In genomic region chr5:51651889-51652288, GRCh38 we compare ENCODE assay signal across 19 cellular contexts.
DNase-seq lines count a peak whose midpoint lies in the region; ATAC-seq and TF ChIP-seq lines count a peak whose summit lies in the region.
"Had no signal": no experiment of that assay in that cellular context is flagged by ENCODE, and none has a peak within 500 bp of the region (broad histone marks: within the 10 kb centered on the region; RNA-seq: fewer than 3 reads in every experiment).

No MANE protein-coding gene starts in this region.

- H3K4me1 ChIP-seq in PC-9 (replicated peaks; ENCODE audit: insufficient read depth) (0 out of 2 replicates have a peak, but pooled peaks cover 11% of the 10 kb centered on the region), mesodermal cell (ENCODE audit: control insufficient read depth, insufficient read depth, low read length, poor library complexity, severe bottlenecking) (peaks cover 11% of the 10 kb centered on the region)
- H3K4me1 ChIP-seq: esophagus muscularis mucosa, transverse colon had no signal

- H3K79me2 ChIP-seq in PC-9 (ENCODE audit: low read depth): no peaks in the 10 kb centered on the region

- TF ChIP-seq CTCF in PC-9 (conservative IDR thresholded peaks at IDR 0.05): no peak
- TF ChIP-seq CTCF in epithelial cell of esophagus (IDR thresholded peaks at IDR 0.05; ENCODE audit: insufficient read depth, low read depth, low read length, missing control alignments): no peak

- BruUV-seq in PC-9 (replicated peaks; lab: Mats Ljungman, UMichigan): no TSS peak

- no peaks in the 10 kb centered on the region for H4K20me1 ChIP-seq in PC-9 (ENCODE audit: insufficient read depth)

- no CpG with 5 or more reads among the region's 2 CpGs for WGBS in mesodermal cell (ENCODE audit: insufficient coverage in 2 of 2), 2 experiments

- H3K36me3 ChIP-seq in PC-9 (ENCODE audit: low read depth): no peaks in the 10 kb centered on the region
- no peaks in the 10 kb centered on the region for H3K36me3 ChIP-seq in mesodermal cell (ENCODE audit: control insufficient read depth, insufficient read depth, low read length)
- H3K36me3 ChIP-seq: esophagus muscularis mucosa, transverse colon had no signal

- H3K9me3 ChIP-seq in PC-9 (ENCODE audit: insufficient read depth, low read depth) (no peaks in the 10 kb centered on the region), mesodermal cell (ENCODE audit: control insufficient read depth, low read length) (no peaks in the 10 kb centered on the region)
- H3K9me3 ChIP-seq: esophagus muscularis mucosa, transverse colon had no signal

- H3K27ac ChIP-seq in PC-9 (no peak overlapping the region), mesodermal cell (ENCODE audit: low read depth, low read length, severe bottlenecking) (peak overlapping the region; percentile 58)
- H3K27ac ChIP-seq: esophagus muscularis mucosa, transverse colon had no signal

- POLR2A ChIA-PET in PC-9 (lab: Charles Lee; ENCODE audit: unreplicated experiment): no interaction called here

- peak; percentile 36 for DNase-seq in EL
- DNase-seq in PC-9: peak in 1 of 2 experiments; percentile 35
- peak; percentile 79 for DNase-seq in epithelial cell of esophagus (ENCODE audit: low read depth)
- no peak for DNase-seq in cerebellar cortex (ENCODE audit: low spot score)
- DNase-seq in COLO668 (lab: John Stamatoyannopoulos, UW; ENCODE audit: unreplicated experiment): no peak
- DNase-seq in stimulated activated CD4-positive, alpha-beta T cell treated with anti-CD3 and anti-CD28 coated beads, Interleukin-4, amount 100 ng/mL, for 1 hour: no peak
- DNase-seq: activated CD4-positive, alpha-beta T cell treated with anti-CD3 and anti-CD28 coated beads, Interleukin-2, amount 50 U/mL, for 4 hours; CD4-positive, alpha-beta T cell; DMS79; head of caudate nucleus; NCI-H1694 treated with DMSO at 0.1 percent for 48 hours; retina; stimulated activated naive CD4-positive, alpha-beta T cell treated with Interleukin-2 at 50 U/mL for 16 hours; T-cell; transverse colon had no signal

- ATAC-seq in HG02571 (IDR thresholded peaks at IDR 0.05; ENCODE audit: unreplicated experiment): no peak
- ATAC-seq: Right ventricle myocardium inferior, T-cell had no signal

- H3K27me3 ChIP-seq in PC-9 (ENCODE audit: insufficient read depth, low read depth): no peaks in the 10 kb centered on the region
- H3K27me3 ChIP-seq: esophagus muscularis mucosa, transverse colon had no signal

- CTCF ChIA-PET in PC-9 (lab: Charles Lee): no interaction called here

- H3K4me2 ChIP-seq in PC-9: no peak overlapping the region

- H3K4me3 ChIP-seq in PC-9: no peak overlapping the region
- no peak overlapping the region for H3K4me3 ChIP-seq in epithelial cell of esophagus (ENCODE audit: low read length)
- H3K4me3 ChIP-seq in mesodermal cell (ENCODE audit: extremely low read depth, insufficient read depth, low read length, poor library complexity, severe bottlenecking): no peak overlapping the region
- H3K4me3 ChIP-seq: esophagus muscularis mucosa, transverse colon had no signal

- peak overlapping the region; percentile 4; the same call in 1 of the 2 replicates for H2AFZ ChIP-seq in PC-9

- H3F3A ChIP-seq in PC-9 (ENCODE audit: insufficient read depth, low read depth): no peaks in the 10 kb centered on the region

- H3K9me2 ChIP-seq in PC-9 (ENCODE audit: insufficient read depth): no peaks in the 10 kb centered on the region

- intact Hi-C loops in PC-9 (cut with micrococcal nuclease; ENCODE audit: unreplicated experiment): loop anchor here (10.0 kb wide), 1 partner anchor 173 kb away; no protein-coding TSS in a partner anchor

Comparison
In these comparisons a context has a peak if more than half of its experiments do, and no peak if none do; other contexts are left out.
1. DNase-seq: peak in EL (single experiment) and epithelial cell of esophagus (single experiment); none in cerebellar cortex (single experiment), COLO668 (single experiment) and stimulated activated CD4-positive, alpha-beta T cell treated with anti-CD3 and anti-CD28 coated beads, Interleukin-4, amount 100 ng/mL, for 1 hour (single experiment).